Comparison of ENCODE assay signal across 17 cellular contexts in genomic region chr2:55309441-55309840, GRCh38. TPM values are rescaled to one million over a fixed set of nuclear protein-coding genes. Genes with fewer than 3 reads are reported as not detected.
DNase-seq lines count a peak whose midpoint lies in the region; ATAC-seq, FAIRE-seq and TF ChIP-seq lines count a peak whose summit lies in the region.
"Had no signal": no experiment of that assay in that cellular context is flagged by ENCODE, and none has a peak within 500 bp of the region (broad histone marks: within the 10 kb centered on the region; RNA-seq: fewer than 3 reads in every experiment).

No MANE protein-coding gene starts in this region.

- H4K20me1 ChIP-seq in IMR-90 (ENCODE audit: insufficient read depth, low read length), result no peaks in the 10 kb centered on the region

- intact Hi-C loops in IMR-90 (cut with micrococcal nuclease), result no loop called here

- no peak overlapping the region for H3K56ac ChIP-seq in IMR-90 (ENCODE audit: extremely low read depth, insufficient read depth, low read length)

- no peaks in the 10 kb centered on the region for H3K27me3 ChIP-seq in IMR-90 (ENCODE audit: control insufficient read depth, insufficient read depth, low read length)
- H3K27me3 ChIP-seq in kidney epithelial cell (ENCODE audit: control insufficient read depth, insufficient read depth, low read length), result no peaks in the 10 kb centered on the region

- no peak overlapping the region for H4K5ac ChIP-seq in IMR-90 (ENCODE audit: low read depth, low read length)

- H3K9me1 ChIP-seq in IMR-90 (ENCODE audit: insufficient read depth, low read length), result peaks cover 7% of the 10 kb centered on the region

- H3K27ac ChIP-seq in IMR-90 (ENCODE audit: insufficient read depth, low read length), result no peak overlapping the region
- H3K27ac ChIP-seq: parathyroid adenoma had no signal

- no CpG with 5 or more reads among the region's 2 CpGs for WGBS in IMR-90 (ENCODE audit: extremely low coverage in 2 of 2, insufficient read length in 1 of 2), 2 experiments

- no peak overlapping the region for H3K27ac Mint-ChIP-seq in type B pancreatic cell
- H3K27ac Mint-ChIP-seq: CD4-positive, alpha-beta T cell; memory B cell; stimulated activated naive B cell treated with anti-CD40 and anti-IgM and Interleukin-4, amounts not matched to agents 10 μg/mL and 1 μg/mL and 100 μg/mL, for 72 hours had no signal

- H3K27me3 Mint-ChIP-seq in type B pancreatic cell, result no peaks in the 10 kb centered on the region
- H3K27me3 Mint-ChIP-seq: CD4-positive, alpha-beta T cell; memory B cell; stimulated activated naive B cell treated with anti-CD40 and anti-IgM and Interleukin-4, amounts not matched to agents 10 μg/mL and 1 μg/mL and 100 μg/mL, for 72 hours had no signal

- no peak overlapping the region for H2AFZ ChIP-seq in IMR-90 (replicated peaks; ENCODE audit: low read length, poor library complexity)
- H2AFZ ChIP-seq: parathyroid adenoma had no signal

- no TSS peak for BruUV-seq in IMR-90 (replicated peaks; lab: Mats Ljungman, UMichigan)

- H3K9ac ChIP-seq in IMR-90 (ENCODE audit: low read depth, low read length), result no peak overlapping the region
- H3K9ac ChIP-seq: parathyroid adenoma had no signal

- H3K4me3 Mint-ChIP-seq in type B pancreatic cell, result no peak overlapping the region
- H3K4me3 Mint-ChIP-seq: CD4-positive, alpha-beta T cell; memory B cell; stimulated activated naive B cell treated with anti-CD40 and anti-IgM and Interleukin-4, amounts not matched to agents 10 μg/mL and 1 μg/mL and 100 μg/mL, for 72 hours had no signal

- no peaks in the 10 kb centered on the region for H3K9me3 ChIP-seq in IMR-90 (ENCODE audit: control insufficient read depth, insufficient read depth, low read length)

- H3K36me3 ChIP-seq in IMR-90 (ENCODE audit: control insufficient read depth, insufficient read depth, low read length) (peaks cover 8% of the 10 kb centered on the region), kidney epithelial cell (ENCODE audit: control insufficient read depth, insufficient read depth, low read length) (no peaks in the 10 kb centered on the region)

- no peaks in the 10 kb centered on the region for H3K4me1 Mint-ChIP-seq in type B pancreatic cell (ENCODE audit: unreplicated experiment)
- H3K4me1 Mint-ChIP-seq: memory B cell had no signal

- H2BK15ac ChIP-seq in IMR-90 (ENCODE audit: low read depth, low read length), result no peak overlapping the region

- H3K36me3 Mint-ChIP-seq in type B pancreatic cell, result peaks cover 6% of the 10 kb centered on the region

- peaks cover 0 to 3% of the 10 kb centered on the region in 2 experiments; a peak in 1 of 4 replicates for H3K79me1 ChIP-seq in IMR-90 (ENCODE audit: low read depth in 1 of 2, low read length in 2 of 2)

- H4K91ac ChIP-seq in IMR-90 (ENCODE audit: insufficient read depth, low read depth, low read length), result no peak overlapping the region

- no peaks in the 10 kb centered on the region for H3K9me3 Mint-ChIP-seq in type B pancreatic cell
- H3K9me3 Mint-ChIP-seq: CD4-positive, alpha-beta T cell; memory B cell; stimulated activated naive B cell treated with anti-CD40 and anti-IgM and Interleukin-4, amounts not matched to agents 10 μg/mL and 1 μg/mL and 100 μg/mL, for 72 hours had no signal

- H3K4me2 ChIP-seq in IMR-90 (ENCODE audit: low read depth, low read length), result no peak overlapping the region

- H2BK20ac ChIP-seq in IMR-90 (ENCODE audit: low read depth, low read length), result no peak overlapping the region

- FAIRE-seq in GM19239 (lab: Jason Lieb, UNC), result no peak

- no peak overlapping the region for H2BK5ac ChIP-seq in IMR-90 (ENCODE audit: low read depth, low read length, poor library complexity, severe bottlenecking)

- CTCF ChIA-PET in IMR-90 (lab: Yijun Ruan, JAX), result no interaction called here

- no peak overlapping the region for H3K14ac ChIP-seq in IMR-90 (replicated peaks; ENCODE audit: low read depth, low read length)

- no peak for TF ChIP-seq RAD21 in IMR-90 (IDR thresholded peaks at IDR 0.05; ENCODE audit: low read length)

- POLR2A ChIA-PET in IMR-90 (lab: Charles Lee; ENCODE audit: unreplicated experiment), result no interaction called here

- H3K18ac ChIP-seq in IMR-90 (ENCODE audit: low read depth, low read length), result no peak overlapping the region

- ATAC-seq in IMR-90 (ENCODE audit: low read depth) (peak; percentile 54; the same call in 1 of the 2 replicates), HG03342 (IDR thresholded peaks at IDR 0.05; ENCODE audit: unreplicated experiment) (no peak)
- ATAC-seq: stimulated activated naive B cell treated with anti-CD40 and anti-IgM and Interleukin-4, amounts not matched to agents 10 μg/mL and 1 μg/mL and 100 μg/mL, for 72 hours had no signal

- no peak overlapping the region for H2AK5ac ChIP-seq in IMR-90 (ENCODE audit: low read depth, low read length)

- H3K4me3 ChIP-seq in IMR-90 (ENCODE audit: insufficient read depth, low read depth, low read length) (no peak overlapping the region), choroid plexus epithelial cell (ENCODE audit: low read depth, low read length) (no peak overlapping the region), kidney epithelial cell (ENCODE audit: low read depth, low read length) (no peak overlapping the region)

- no peak overlapping the region for H4K8ac ChIP-seq in IMR-90 (ENCODE audit: low read depth in 2 of 2, low read length in 2 of 2)

- TF ChIP-seq CTCF in IMR-90 (conservative IDR thresholded peaks at IDR 0.05; ENCODE audit: low read depth, low read length), result no peak
- TF ChIP-seq CTCF in choroid plexus epithelial cell (conservative IDR thresholded peaks at IDR 0.05; ENCODE audit: low read depth, low read length), result no peak
- TF ChIP-seq CTCF in kidney epithelial cell (IDR thresholded peaks at IDR 0.05; ENCODE audit: insufficient read depth, low read length, poor library complexity, severe bottlenecking), result no peak
- TF ChIP-seq CTCF in type B pancreatic cell (conservative IDR thresholded peaks at IDR 0.05), result no peak

- H2BK120ac ChIP-seq in IMR-90 (ENCODE audit: low read depth, low read length), result no peak overlapping the region

- DNase-seq in AG20443 (ENCODE audit: low spot score) (peak; percentile 31), IMR-90 (peak; percentile 80), choroid plexus epithelial cell (ENCODE audit: low read depth) (peak; percentile 76), kidney epithelial cell (ENCODE audit: low read depth) (peak; percentile 12), type B pancreatic cell (ENCODE audit: extremely low spot score, unreplicated experiment) (no peak), HK-2 (ENCODE audit: unreplicated experiment) (no peak), GM19239 (ENCODE audit: insufficient read length, low spot score) (no peak)
- DNase-seq: activated naive CD4-positive, alpha-beta T cell treated with Interleukin-2 at 50 U/mL for 16 hours; CD4-positive, alpha-beta T cell; cortex of kidney; head of caudate nucleus; OCI-M1; stimulated activated CD4-positive, alpha-beta T cell treated with anti-CD3 and anti-CD28 coated beads, Interleukin-2, amount 100 ng/mL, for 24 hours; stimulated activated naive B cell treated with anti-CD40 and anti-IgM and Interleukin-4, amounts not matched to agents 10 μg/mL and 1 μg/mL and 100 μg/mL, for 72 hours had no signal

- H3K4me1 ChIP-seq in IMR-90 (ENCODE audit: control insufficient read depth, insufficient read depth, low read length), result peaks cover 2% of the 10 kb centered on the region
- H3K4me1 ChIP-seq: parathyroid adenoma had no signal

- H2AK9ac ChIP-seq in IMR-90 (replicated peaks; ENCODE audit: low read depth, low read length, poor library complexity), result no peak overlapping the region

- no peak overlapping the region for H3K4ac ChIP-seq in IMR-90 (ENCODE audit: low read depth, low read length)

- dilution Hi-C loops in IMR-90 (cut with HindIII; ENCODE audit: low sequenced_read_pairs, unreplicated experiment), result no loop called here

- TF ChIP-seq POLR2A in IMR-90 (IDR thresholded peaks at IDR 0.05; ENCODE audit: low read depth, low read length), result no peak

- H3K23ac ChIP-seq in IMR-90 (ENCODE audit: low read depth, low read length), result no peak overlapping the region

- in situ Hi-C loops in IMR-90 (cut with MboI; ENCODE audit: low sequenced_read_pairs), result no loop called here

TF ChIP-seq in IMR-90, 13 proteins besides CTCF, POLR2A, EP300 and RAD21:
- TF ChIP-seq ELK1 (IDR thresholded peaks at IDR 0.05; ENCODE audit: borderline replicate concordance, low read depth, low read length) (no peak), MAFK (IDR thresholded peaks at IDR 0.05; ENCODE audit: low read depth, low read length) (no peak), FOS (IDR thresholded peaks at IDR 0.05; ENCODE audit: low read depth, low read length) (peak; percentile 92), MAZ (IDR thresholded peaks at IDR 0.05; ENCODE audit: borderline replicate concordance, low read depth, low read length) (no peak), RFX5 (IDR thresholded peaks at IDR 0.05; ENCODE audit: low read depth, low read length) (no peak), MXI1 (IDR thresholded peaks at IDR 0.05; ENCODE audit: borderline replicate concordance, low read depth, low read length) (no peak), USF2 (IDR thresholded peaks at IDR 0.05; ENCODE audit: low read depth, low read length) (no peak), SMC3 (IDR thresholded peaks at IDR 0.05; ENCODE audit: low read depth, low read length) (no peak), NFE2L2 (IDR thresholded peaks at IDR 0.05; ENCODE audit: low read depth, low read length) (no peak)

RNA-seq across cellular contexts. Expression of gene MTIF2, which starts 40.4 kb away (rescaled TPM):
- total RNA-seq in IMR-90 (2012; rRNA removed) (22.6 and 33.3 TPM in 2 replicates), kidney epithelial cell (34.8 and 39.9 TPM in 2 replicates), type B pancreatic cell (ENCODE audit: low replicate concordance) (32.5 and 33.2 TPM in 2 replicates)
- polyA plus RNA-seq in IMR-90 (2012; rRNA removed), result 9.5 and 10.8 TPM in 2 replicates
- 2.1 and 3.2 TPM in 2 replicates for polyA plus RNA-seq in IMR-90 (2012; cell fraction: cytosol; rRNA removed)
- polyA plus RNA-seq in IMR-90 (2012; cell fraction: nucleus; rRNA removed; ENCODE audit: low replicate concordance), result 7.4 and 13.7 TPM in 2 replicates

Comparison
In these comparisons a context has a peak if more than half of its experiments do, and no peak if none do; other contexts are left out.
1. DNase-seq: peak in AG20443 (single experiment), IMR-90 (single experiment), choroid plexus epithelial cell (single experiment) and kidney epithelial cell (single experiment); none in type B pancreatic cell (single experiment), HK-2 (single experiment) and GM19239 (single experiment).